ENCODE assay signal across 1 cellular context in genomic region chr3:150905339-150905738, GRCh38.
TF ChIP-seq lines count a peak whose summit lies in the region.

Gene MINDY4B, minus strand, starts transcription at chr3:150905439. Its CDS starts 0 bp downstream, at chr3:150905439.

TF ChIP-seq in neural cell, 6 proteins besides CTCF, POLR2A, EP300 and RAD21 (continued from another document):
- TF ChIP-seq REST (IDR thresholded peaks at IDR 0.05; ENCODE audit: borderline replicate concordance) (no peak), SMC3 (conservative IDR thresholded peaks at IDR 0.05; ENCODE audit: poor library complexity) (no peak), TAF1 (IDR thresholded peaks at IDR 0.05; ENCODE audit: low read depth) (no peak)
